ENCODE assay signal across 8 cellular contexts in genomic region chr20:45892049-45892816, GRCh38. TPM values are rescaled to one million over a fixed set of nuclear protein-coding genes. Genes with fewer than 3 reads are reported as not detected.
A peak's percentile ranks its signal among the peaks of the same experiment; 100 is the strongest.
DNase-seq lines count a peak whose midpoint lies in the region; ATAC-seq and TF ChIP-seq lines count a peak whose summit lies in the region.

No MANE protein-coding gene starts in this region.

- TF ChIP-seq EP300 in Ishikawa (IDR thresholded peaks at IDR 0.05; ENCODE audit: borderline replicate concordance) = no peak

- no peak for ATAC-seq in stimulated activated naive CD8-positive, alpha-beta T cell treated with anti-CD3 and anti-CD28 coated beads, Interleukin-15, amount 100 ng/mL, for 72 hours
- ATAC-seq in GM19035 (IDR thresholded peaks at IDR 0.05; ENCODE audit: unreplicated experiment) = no peak

- no peak for TF ChIP-seq POLR2A in lower leg skin (IDR thresholded peaks at IDR 0.05)

- intact Hi-C loops in lower leg skin (cut with DNase I; ENCODE audit: low total_unique reads) = no loop called here

- 76 to 86% methylated on average over 9 of the region's 9 CpGs for WGBS in lower leg skin, 2 donors

- H3K27ac Mint-ChIP-seq in activated naive CD8-positive, alpha-beta T cell treated with anti-CD3 and anti-CD28 coated beads for 36 hours = peak overlapping the region; percentile 75
- H3K27ac Mint-ChIP-seq in stimulated activated naive CD8-positive, alpha-beta T cell treated with anti-CD3 and anti-CD28 coated beads, Interleukin-15, amount 100 ng/mL, for 72 hours = peak overlapping the region in 1 of 2 donors; percentile 78

- TF ChIP-seq RAD21 in Ishikawa (IDR thresholded peaks at IDR 0.05; ENCODE audit: low read depth) = 0 out of 2 replicates have a peak, but pooled peaks have one; percentile 9

- peaks cover 11% of the 10 kb centered on the region for H3K36me3 Mint-ChIP-seq in activated naive CD8-positive, alpha-beta T cell treated with anti-CD3 and anti-CD28 coated beads for 36 hours

- no peaks in the 10 kb centered on the region for H3K27me3 Mint-ChIP-seq in activated naive CD8-positive, alpha-beta T cell treated with anti-CD3 and anti-CD28 coated beads for 36 hours
- no peaks in the 10 kb centered on the region for H3K27me3 Mint-ChIP-seq in stimulated activated naive CD8-positive, alpha-beta T cell treated with anti-CD3 and anti-CD28 coated beads, Interleukin-15, amount 100 ng/mL, for 72 hours

- H3K9me3 Mint-ChIP-seq in activated naive CD8-positive, alpha-beta T cell treated with anti-CD3 and anti-CD28 coated beads for 36 hours = no peaks in the 10 kb centered on the region
- no peaks in the 10 kb centered on the region for H3K9me3 Mint-ChIP-seq in stimulated activated naive CD8-positive, alpha-beta T cell treated with anti-CD3 and anti-CD28 coated beads, Interleukin-15, amount 100 ng/mL, for 72 hours

- H3K9me3 ChIP-seq in iPS-18c (ENCODE audit: control insufficient read depth, insufficient read depth, low read length) = no peaks in the 10 kb centered on the region

- H3K4me3 Mint-ChIP-seq in activated naive CD8-positive, alpha-beta T cell treated with anti-CD3 and anti-CD28 coated beads for 36 hours = peak overlapping the region; percentile 88
- peak overlapping the region; percentile 94 to 95 for H3K4me3 Mint-ChIP-seq in stimulated activated naive CD8-positive, alpha-beta T cell treated with anti-CD3 and anti-CD28 coated beads, Interleukin-15, amount 100 ng/mL, for 72 hours

- H3K4me1 Mint-ChIP-seq in activated naive CD8-positive, alpha-beta T cell treated with anti-CD3 and anti-CD28 coated beads for 36 hours = peaks cover 35% of the 10 kb centered on the region
- H3K4me1 Mint-ChIP-seq in stimulated activated naive CD8-positive, alpha-beta T cell treated with anti-CD3 and anti-CD28 coated beads, Interleukin-15, amount 100 ng/mL, for 72 hours = peaks cover 50% of the 10 kb centered on the region

- DNase-seq in COLO829 (ENCODE audit: low spot score) = peak; percentile 62
- no peak for DNase-seq in activated naive CD8-positive, alpha-beta T cell treated with anti-CD3 and anti-CD28 coated beads for 36 hours
- DNase-seq in stimulated activated naive CD8-positive, alpha-beta T cell treated with anti-CD3 and anti-CD28 coated beads, Interleukin-15, amount 100 ng/mL, for 72 hours = no peak
- no peak for DNase-seq in germinal center (ENCODE audit: low spot score)
- DNase-seq in lower leg skin (ENCODE audit: low spot score in 2 of 2) = no peak

- peak overlapping the region; percentile 77; the same call in 1 of the 2 replicates for H3K4me3 ChIP-seq in iPS-18c (ENCODE audit: insufficient read depth, low read depth, low read length)
- no peak overlapping the region for H3K4me3 ChIP-seq in lower leg skin (ENCODE audit: low read depth, poor library complexity, severe bottlenecking)

- no peak for TF ChIP-seq CTCF in lower leg skin (IDR thresholded peaks at IDR 0.05)

TF ChIP-seq in Ishikawa, 13 proteins besides CTCF, POLR2A, EP300 and RAD21:
- TF ChIP-seq CREB1 (IDR thresholded peaks at IDR 0.05; ENCODE audit: low read depth) = no peak
- TF ChIP-seq USF1 (IDR thresholded peaks at IDR 0.05) = no peak
- TF ChIP-seq ZBTB7A (IDR thresholded peaks at IDR 0.05; ENCODE audit: low read depth) = no peak
- no peak for TF ChIP-seq YY1 (IDR thresholded peaks at IDR 0.05; ENCODE audit: low read depth)
- no peak for TF ChIP-seq CEBPB (IDR thresholded peaks at IDR 0.05)
- no peak for TF ChIP-seq TEAD4 (IDR thresholded peaks at IDR 0.05)

RNA-seq across cellular contexts. Expression of gene CTSA, which starts 1.1 kb away (rescaled TPM):
- 10 to 100 TPM; 45.2 to 45.7 TPM for total RNA-seq in activated naive CD8-positive, alpha-beta T cell treated with anti-CD3 and anti-CD28 coated beads for 36 hours
- 100 to 1,000 TPM in 3 of 4 donors, 10 to 100 TPM in 1; 89.1 to 122 (median 111) TPM for total RNA-seq in lower leg skin

RNA-seq across cellular contexts. Expression of gene NEURL2, which starts 1.2 kb away (rescaled TPM):
- 1 to 10 TPM; 2.5 to 3.1 TPM for total RNA-seq in activated naive CD8-positive, alpha-beta T cell treated with anti-CD3 and anti-CD28 coated beads for 36 hours
- total RNA-seq in lower leg skin = 10 to 100 TPM in 2 of 4 donors, 1 to 10 TPM in 2; 6.5 to 12.9 (median 9.5) TPM

RNA-seq across cellular contexts. Expression of gene SPATA25, which starts 4.8 kb away (rescaled TPM):
- 1 to 10 TPM in 1 of 2 experiments, under 1 TPM in 1; 0.90 to 1.0 TPM for total RNA-seq in activated naive CD8-positive, alpha-beta T cell treated with anti-CD3 and anti-CD28 coated beads for 36 hours
- 1 to 10 TPM in 2 of 4 donors, under 1 TPM in 2; 0.59 to 3.6 (median 1.8) TPM for total RNA-seq in lower leg skin

RNA-seq across cellular contexts. Expression of gene ZSWIM1, which starts 11.2 kb away (rescaled TPM):
- 10 to 100 TPM; 10.6 to 11.1 TPM for total RNA-seq in activated naive CD8-positive, alpha-beta T cell treated with anti-CD3 and anti-CD28 coated beads for 36 hours
- 10 to 100 TPM; 10.0 to 16.6 (median 13.5) TPM for total RNA-seq in lower leg skin

RNA-seq across cellular contexts. Expression of gene PLTP, which starts 19.7 kb away (rescaled TPM):
- total RNA-seq in activated naive CD8-positive, alpha-beta T cell treated with anti-CD3 and anti-CD28 coated beads for 36 hours = 1 to 10 TPM; 5.9 to 6.2 TPM
- total RNA-seq in lower leg skin = 100 to 1,000 TPM in 1 of 4 donors, 10 to 100 TPM in 3; 37.4 to 114 (median 83.2) TPM
